Comparison of ENCODE assay signal across 21 cellular contexts in genomic region chr2:9649261-9649660, GRCh38. TPM values are rescaled to one million over a fixed set of nuclear protein-coding genes. Genes with fewer than 3 reads are reported as not detected.
DNase-seq lines count a peak whose midpoint lies in the region; ATAC-seq, FAIRE-seq and TF ChIP-seq lines count a peak whose summit lies in the region.
"Had no signal": no experiment of that assay in that cellular context is flagged by ENCODE, and none has a peak within 500 bp of the region (broad histone marks: within the 10 kb centered on the region; RNA-seq: fewer than 3 reads in every experiment).

No MANE protein-coding gene starts in this region.

- no peaks in the 10 kb centered on the region for H3K36me3 ChIP-seq in body of pancreas (replicated peaks in 1 of 2; ENCODE audit: insufficient read depth in 1 of 2, low read depth in 2 of 2)
- no peaks in the 10 kb centered on the region for H3K36me3 ChIP-seq in pancreas
- H3K36me3 ChIP-seq: MG63 had no signal

- ATAC-seq in body of pancreas (peak; percentile 22), pancreas (peak in 3 of 4 donors; percentile 13 to 23 (median 13)), HG03159 (IDR thresholded peaks at IDR 0.05; ENCODE audit: unreplicated experiment) (no peak), GM19328 (IDR thresholded peaks at IDR 0.05; ENCODE audit: unreplicated experiment) (no peak)
- ATAC-seq: A549; CD8-positive, alpha-beta T cell had no signal

- TF ChIP-seq CTCF in body of pancreas (IDR thresholded peaks at IDR 0.05) (no peak), pancreas (IDR thresholded peaks at IDR 0.05) (no peak)

- H3K27ac ChIP-seq in body of pancreas (no peak overlapping the region), pancreas (no peak overlapping the region)
- H3K27ac ChIP-seq: C4-2B, RWPE1 had no signal

- H3K4me1 ChIP-seq in body of pancreas (peaks cover 17% of the 10 kb centered on the region), pancreas (peaks cover 0 to 9% (median 0%) of the 10 kb centered on the region in 3 donors)

- no peak for TF ChIP-seq POLR2A in body of pancreas (IDR thresholded peaks at IDR 0.05)

- H3K4me3 ChIP-seq in body of pancreas (no peak overlapping the region), pancreas (no peak overlapping the region)
- H3K4me3 ChIP-seq: A549, MG63 had no signal

- intact Hi-C loops in body of pancreas (cut with DNase I): no loop called here
- intact Hi-C loops in pancreas (cut with DNase I): no loop called here

- no peak for FAIRE-seq in pancreas (lab: Jason Lieb, UNC)
- FAIRE-seq: A549, GM12891, GM19239 had no signal

- H3K9me3 ChIP-seq in body of pancreas: no peaks in the 10 kb centered on the region
- H3K9me3 ChIP-seq in pancreas: no peaks in the 10 kb centered on the region
- H3K9me3 ChIP-seq: A549, MG63 had no signal

- DNase-seq in COLO668 (lab: John Stamatoyannopoulos, UW; ENCODE audit: unreplicated experiment): peak; percentile 53
- peak; percentile 66 for DNase-seq in NCI-H187 treated with DMSO at 0.1 percent for 48 hours (lab: John Stamatoyannopoulos, UW)
- no peak for DNase-seq in body of pancreas
- peak in 1 of 6 donors; percentile 31 for DNase-seq in pancreas
- no peak for DNase-seq in NCI-H345 (lab: John Stamatoyannopoulos, UW)
- DNase-seq: AML-193; Calu3; CD8-positive, alpha-beta T cell; GF-D8; H9; KBM-7; MG63; NCI-H2107; SHP77 had no signal

- WGBS in body of pancreas, 2 donors: 62 to 68% methylated on average over 5 to 6 of the region's 6 CpGs
- 57 to 59% methylated on average over 6 of the region's 6 CpGs for WGBS in pancreas, 2 donors

- H3K27me3 ChIP-seq in body of pancreas (no peaks in the 10 kb centered on the region), pancreas (no peaks in the 10 kb centered on the region)
- H3K27me3 ChIP-seq: MG63 had no signal

RNA-seq across cellular contexts. Expression of gene YWHAQ, which starts 18.5 kb away (rescaled TPM):
- total RNA-seq in body of pancreas (100 to 1,000 TPM in 1 of 2 donors, 10 to 100 TPM in 1; 69.2 to 132 TPM), pancreas (100 to 1,000 TPM; 127 to 170 (median 161) TPM)
- polyA plus RNA-seq in pancreas: 100 to 1,000 TPM in 1 of 2 donors, 10 to 100 TPM in 1; 70.1 to 131 TPM

Comparison
In these comparisons a context has a peak if more than half of its experiments do, and no peak if none do; other contexts are left out.
1. DNase-seq: peak in COLO668 (single experiment) and NCI-H187 treated with DMSO at 0.1 percent for 48 hours (single experiment); none in body of pancreas (0 of 4) and NCI-H345 (single experiment).
2. ATAC-seq: peak in body of pancreas (single experiment) and pancreas (3 of 4); none in HG03159 (single experiment) and GM19328 (single experiment).